Comparison of ENCODE assay signal across 1 cellular context in genomic region chr19:55225415-55225958, GRCh38.
TF ChIP-seq lines count a peak whose summit lies in the region.

No MANE protein-coding gene starts in this region.

TF ChIP-seq in A549, 52 proteins besides CTCF, POLR2A, EP300 and RAD21:
- TF ChIP-seq POLR2AphosphoS2 (conservative IDR thresholded peaks at IDR 0.05; ENCODE audit: low read length) = no peak
- TF ChIP-seq RNF2 (IDR thresholded peaks at IDR 0.05; ENCODE audit: borderline replicate concordance, low read depth) = no peak
- TF ChIP-seq EHMT2 (IDR thresholded peaks at IDR 0.05; ENCODE audit: low read depth) = no peak
- TF ChIP-seq RFX5 (IDR thresholded peaks at IDR 0.05) = no peak
- TF ChIP-seq ZNF302 (CRISPR knock-in tag; IDR thresholded peaks at IDR 0.05) = no peak
- no peak for TF ChIP-seq NR3C1 (IDR thresholded peaks at IDR 0.05)
- no peak for TF ChIP-seq KDM5A (IDR thresholded peaks at IDR 0.05)
- no peak for TF ChIP-seq MYC (IDR thresholded peaks at IDR 0.05; ENCODE audit: borderline replicate concordance, low read length)
- no peak for TF ChIP-seq HES2 (IDR thresholded peaks at IDR 0.05)
- TF ChIP-seq REST (IDR thresholded peaks at IDR 0.05) = no peak
- TF ChIP-seq HOXB5 (CRISPR knock-in tag; IDR thresholded peaks at IDR 0.05) = no peak
